Comparison of ENCODE assay signal across 1 cellular context in the genomic region with DNA sequence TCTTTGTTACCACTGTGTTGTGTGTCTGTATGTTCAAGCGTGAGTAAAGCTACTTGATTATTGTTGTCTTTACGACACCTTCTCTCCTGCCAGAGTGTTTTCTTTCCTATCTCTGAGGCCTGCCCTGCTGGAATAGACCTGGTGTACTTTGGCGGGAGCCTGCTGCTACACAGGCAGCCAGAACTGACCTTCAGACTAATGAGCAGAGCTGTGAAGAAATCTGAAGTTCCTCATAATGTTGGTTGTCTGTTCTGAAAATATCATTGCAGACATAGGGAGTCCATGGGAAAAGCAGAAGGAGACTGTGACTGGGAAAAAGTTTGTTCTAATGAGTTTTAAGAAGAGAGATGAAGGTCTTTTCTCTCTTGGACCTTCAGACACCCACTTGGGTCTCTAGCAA.
TF ChIP-seq lines count a peak whose summit lies in the region.

No MANE protein-coding gene starts in this region.

TF ChIP-seq in liver, 16 proteins besides CTCF, POLR2A, EP300 and RAD21 (continued from another document):
- TF ChIP-seq, protein P1, sequence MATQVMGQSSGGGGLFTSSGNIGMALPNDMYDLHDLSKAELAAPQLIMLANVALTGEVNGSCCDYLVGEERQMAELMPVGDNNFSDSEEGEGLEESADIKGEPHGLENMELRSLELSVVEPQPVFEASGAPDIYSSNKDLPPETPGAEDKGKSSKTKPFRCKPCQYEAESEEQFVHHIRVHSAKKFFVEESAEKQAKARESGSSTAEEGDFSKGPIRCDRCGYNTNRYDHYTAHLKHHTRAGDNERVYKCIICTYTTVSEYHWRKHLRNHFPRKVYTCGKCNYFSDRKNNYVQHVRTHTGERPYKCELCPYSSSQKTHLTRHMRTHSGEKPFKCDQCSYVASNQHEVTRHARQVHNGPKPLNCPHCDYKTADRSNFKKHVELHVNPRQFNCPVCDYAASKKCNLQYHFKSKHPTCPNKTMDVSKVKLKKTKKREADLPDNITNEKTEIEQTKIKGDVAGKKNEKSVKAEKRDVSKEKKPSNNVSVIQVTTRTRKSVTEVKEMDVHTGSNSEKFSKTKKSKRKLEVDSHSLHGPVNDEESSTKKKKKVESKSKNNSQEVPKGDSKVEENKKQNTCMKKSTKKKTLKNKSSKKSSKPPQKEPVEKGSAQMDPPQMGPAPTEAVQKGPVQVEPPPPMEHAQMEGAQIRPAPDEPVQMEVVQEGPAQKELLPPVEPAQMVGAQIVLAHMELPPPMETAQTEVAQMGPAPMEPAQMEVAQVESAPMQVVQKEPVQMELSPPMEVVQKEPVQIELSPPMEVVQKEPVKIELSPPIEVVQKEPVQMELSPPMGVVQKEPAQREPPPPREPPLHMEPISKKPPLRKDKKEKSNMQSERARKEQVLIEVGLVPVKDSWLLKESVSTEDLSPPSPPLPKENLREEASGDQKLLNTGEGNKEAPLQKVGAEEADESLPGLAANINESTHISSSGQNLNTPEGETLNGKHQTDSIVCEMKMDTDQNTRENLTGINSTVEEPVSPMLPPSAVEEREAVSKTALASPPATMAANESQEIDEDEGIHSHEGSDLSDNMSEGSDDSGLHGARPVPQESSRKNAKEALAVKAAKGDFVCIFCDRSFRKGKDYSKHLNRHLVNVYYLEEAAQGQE (IDR thresholded peaks at IDR 0.05): no peak
- TF ChIP-seq, protein P2, sequence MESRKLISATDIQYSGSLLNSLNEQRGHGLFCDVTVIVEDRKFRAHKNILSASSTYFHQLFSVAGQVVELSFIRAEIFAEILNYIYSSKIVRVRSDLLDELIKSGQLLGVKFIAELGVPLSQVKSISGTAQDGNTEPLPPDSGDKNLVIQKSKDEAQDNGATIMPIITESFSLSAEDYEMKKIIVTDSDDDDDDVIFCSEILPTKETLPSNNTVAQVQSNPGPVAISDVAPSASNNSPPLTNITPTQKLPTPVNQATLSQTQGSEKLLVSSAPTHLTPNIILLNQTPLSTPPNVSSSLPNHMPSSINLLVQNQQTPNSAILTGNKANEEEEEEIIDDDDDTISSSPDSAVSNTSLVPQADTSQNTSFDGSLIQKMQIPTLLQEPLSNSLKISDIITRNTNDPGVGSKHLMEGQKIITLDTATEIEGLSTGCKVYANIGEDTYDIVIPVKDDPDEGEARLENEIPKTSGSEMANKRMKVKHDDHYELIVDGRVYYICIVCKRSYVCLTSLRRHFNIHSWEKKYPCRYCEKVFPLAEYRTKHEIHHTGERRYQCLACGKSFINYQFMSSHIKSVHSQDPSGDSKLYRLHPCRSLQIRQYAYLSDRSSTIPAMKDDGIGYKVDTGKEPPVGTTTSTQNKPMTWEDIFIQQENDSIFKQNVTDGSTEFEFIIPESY (IDR thresholded peaks at IDR 0.05): peak; percentile 67
- TF ChIP-seq YY1 (IDR thresholded peaks at IDR 0.05): peak; percentile 37
- peak; percentile 51 for TF ChIP-seq FOXA1 (IDR thresholded peaks at IDR 0.05)
- TF ChIP-seq, protein P3, sequence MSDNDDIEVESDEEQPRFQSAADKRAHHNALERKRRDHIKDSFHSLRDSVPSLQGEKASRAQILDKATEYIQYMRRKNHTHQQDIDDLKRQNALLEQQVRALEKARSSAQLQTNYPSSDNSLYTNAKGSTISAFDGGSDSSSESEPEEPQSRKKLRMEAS (IDR thresholded peaks at IDR 0.05): peak; percentile 51
- TF ChIP-seq SP1 (IDR thresholded peaks at IDR 0.05): peak; percentile 84
- TF ChIP-seq GABPA (IDR thresholded peaks at IDR 0.05 in 1 of 2, conservative IDR thresholded peaks at IDR 0.05 in 1 of 2): no peak
- peak; percentile 35 to 58 for TF ChIP-seq JUND (IDR thresholded peaks at IDR 0.05)
- peak; percentile 56 to 69 for TF ChIP-seq RXRA (IDR thresholded peaks at IDR 0.05)
- peak; percentile 44 for TF ChIP-seq FOXA2 (IDR thresholded peaks at IDR 0.05)
- TF ChIP-seq HNF4G (IDR thresholded peaks at IDR 0.05): peak; percentile 92
- peak; percentile 95 to 97 for TF ChIP-seq HNF4A (conservative IDR thresholded peaks at IDR 0.05)
- no peak for TF ChIP-seq NR2F2 (IDR thresholded peaks at IDR 0.05)
